ENCODE assay signal across 1 cellular context in the genomic region with DNA sequence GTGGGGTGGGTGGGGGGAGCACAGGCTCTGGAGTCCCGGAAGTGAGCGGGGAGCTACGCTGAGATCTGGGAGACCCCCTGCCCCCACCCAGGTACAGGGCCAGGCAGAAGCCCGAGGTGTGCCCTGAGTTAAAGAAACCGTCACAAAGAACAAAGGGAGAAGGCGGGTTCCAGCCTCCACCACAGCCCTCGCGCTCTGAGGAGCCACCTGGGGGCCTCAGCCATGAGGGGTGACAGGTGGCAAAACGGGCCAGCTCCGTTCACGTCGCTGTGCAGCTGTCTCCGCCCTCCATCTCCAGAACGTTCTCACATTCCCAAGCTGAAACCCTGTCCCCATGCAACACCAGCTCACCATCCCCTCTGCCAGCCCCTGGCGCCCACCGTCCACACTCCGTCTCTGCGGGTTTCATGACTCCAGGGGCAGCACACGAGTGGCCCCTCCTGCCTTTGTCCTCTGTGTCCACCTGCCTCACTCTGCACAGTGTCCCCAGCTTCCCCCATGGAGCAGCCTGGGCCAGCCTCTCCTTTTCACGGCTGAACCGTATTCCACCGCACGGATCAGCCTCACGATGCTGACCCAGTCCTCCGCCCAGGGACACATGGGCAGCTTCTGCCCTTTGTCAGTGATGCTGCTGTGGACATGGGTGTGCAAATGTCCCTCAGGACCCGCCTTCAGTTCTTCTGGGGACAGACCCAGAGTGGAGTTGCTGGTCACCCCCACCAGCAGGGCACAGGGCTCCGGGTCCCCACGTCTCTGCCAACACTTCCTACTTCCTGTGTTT.
TF ChIP-seq lines count a peak whose summit lies in the region.

No MANE protein-coding gene starts in this region.

TF ChIP-seq in H1, 55 proteins besides CTCF, POLR2A, EP300 and RAD21:
- TF ChIP-seq ZNF274 (IDR thresholded peaks at IDR 0.05; ENCODE audit: borderline replicate concordance, extremely low read depth, low read length), result no peak
- TF ChIP-seq BRCA1 (IDR thresholded peaks at IDR 0.05; ENCODE audit: low read depth, low read length), result no peak
- no peak for TF ChIP-seq RNF2 (IDR thresholded peaks at IDR 0.05; ENCODE audit: borderline replicate concordance, low read depth, low read length, missing control alignments, poor library complexity, severe bottlenecking)
